ENCODE assay signal across 8 cellular contexts in the genomic region with DNA sequence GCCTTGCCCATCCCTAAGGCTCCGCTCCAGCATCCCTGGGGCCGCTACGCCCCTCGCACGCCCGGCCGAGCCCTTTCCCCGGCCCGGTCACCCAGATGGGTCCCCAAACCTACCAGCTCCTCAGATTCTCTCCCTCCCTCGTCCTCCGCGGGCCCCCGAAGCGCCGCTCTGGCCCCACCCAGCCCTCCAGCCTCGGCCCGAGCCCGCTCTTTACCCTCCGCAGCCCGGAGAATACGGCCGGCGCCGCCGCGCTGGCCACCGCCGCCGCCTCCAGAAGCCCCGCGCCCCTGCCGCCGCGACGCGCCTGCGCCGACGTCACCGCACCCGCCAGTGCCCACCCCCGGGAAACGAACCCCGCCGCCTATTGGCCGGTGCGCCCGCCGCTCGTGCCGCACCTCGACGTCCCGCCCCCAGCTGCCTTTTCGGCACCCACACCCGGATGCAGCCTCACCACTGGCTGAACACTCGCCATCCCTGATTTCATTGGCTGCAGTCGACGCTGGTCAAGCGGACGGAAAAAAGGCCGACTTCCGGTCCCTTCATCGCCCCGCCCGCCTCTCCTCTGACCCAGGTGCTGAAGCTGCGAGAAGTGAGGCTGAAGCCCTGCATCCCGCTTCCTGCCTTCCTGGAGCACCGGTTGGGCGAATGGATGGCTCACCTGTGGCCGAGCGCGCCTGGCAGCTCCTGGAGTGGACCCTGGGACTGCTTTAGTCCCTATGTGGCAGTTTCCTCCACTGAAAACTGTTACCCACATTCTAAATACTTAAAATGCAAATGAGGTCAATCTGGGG.
A peak's percentile ranks its signal among the peaks of the same experiment; 100 is the strongest.
DNase-seq lines count a peak whose midpoint lies in the region; ATAC-seq and TF ChIP-seq lines count a peak whose summit lies in the region.

A gene (minus strand): TSS at position 292 of the 791 bp plus-strand sequence. CDS start 1,364 bp downstream, outside the sequence.

- H3K36me3 Mint-ChIP-seq in central memory CD8-positive, alpha-beta T cell (ENCODE audit: insufficient read depth) = peaks cover 37% of the 10 kb centered on the region

- no peaks in the 10 kb centered on the region for H3K9me3 Mint-ChIP-seq in central memory CD8-positive, alpha-beta T cell

- H3K4me3 Mint-ChIP-seq in central memory CD8-positive, alpha-beta T cell = peak within 1 kb of the TSS; percentile 89

- peak within 1 kb of the TSS; percentile 85 for H3K27ac Mint-ChIP-seq in central memory CD8-positive, alpha-beta T cell (ENCODE audit: low read depth)

- TF ChIP-seq CTCF in AG09309 (IDR thresholded peaks at IDR 0.05; ENCODE audit: control insufficient read depth, insufficient read depth, low read depth, low read length, missing control alignments) = no peak

- no peaks in the 10 kb centered on the region for H3K27me3 Mint-ChIP-seq in central memory CD8-positive, alpha-beta T cell

- peaks cover 23% of the 10 kb centered on the region for H3K4me1 Mint-ChIP-seq in central memory CD8-positive, alpha-beta T cell

- ATAC-seq in GM19025 (IDR thresholded peaks at IDR 0.05; ENCODE audit: low read depth, unreplicated experiment) (peak; percentile 95), HG03342 (IDR thresholded peaks at IDR 0.05; ENCODE audit: unreplicated experiment) (peak; percentile 86)
- peak; percentile 92 for ATAC-seq in central memory CD8-positive, alpha-beta T cell (replicated peaks; ENCODE audit: extremely low read depth, poor library complexity, severe bottlenecking)

- DNase-seq in AG09309 (ENCODE audit: low read depth) (peak; percentile 91), NCI-H446 (lab: John Stamatoyannopoulos, UW) (peak; percentile 92 to 99), islet precursor cell (peak; percentile 100)
- peak; percentile 77 for DNase-seq in activated CD4-positive, CD25-positive, alpha-beta regulatory T cell treated with anti-CD3 and anti-CD28 coated beads, Interleukin-2, amount 50 U/mL, for 16 hours (ENCODE audit: low read depth, low spot score)
- peak; percentile 76 to 80 for DNase-seq in central memory CD8-positive, alpha-beta T cell (ENCODE audit: low spot score in 2 of 2)
- peak; percentile 91 to 94 (median 92) for DNase-seq in stimulated activated CD4-positive, alpha-beta T cell treated with anti-CD3 and anti-CD28 coated beads, Interleukin-12 subunit alpha, Interleukin-12 subunit beta, amount 100 ng/mL, for 48 hours (ENCODE audit: low read depth in 2 of 3, low spot score in 1 of 3)

- peak within 1 kb of the TSS; percentile 93 for H3K4me3 ChIP-seq in AG09309 (ENCODE audit: control insufficient read depth, low read depth, low read length)

Comparison
In these comparisons a context has a peak if more than half of its experiments do, and no peak if none do; other contexts are left out.
1. Peak in every context shown above with its lines: DNase-seq, ATAC-seq and H3K4me3 ChIP-seq.